Comparison of ENCODE assay signal across 15 cellular contexts in the genomic region with DNA sequence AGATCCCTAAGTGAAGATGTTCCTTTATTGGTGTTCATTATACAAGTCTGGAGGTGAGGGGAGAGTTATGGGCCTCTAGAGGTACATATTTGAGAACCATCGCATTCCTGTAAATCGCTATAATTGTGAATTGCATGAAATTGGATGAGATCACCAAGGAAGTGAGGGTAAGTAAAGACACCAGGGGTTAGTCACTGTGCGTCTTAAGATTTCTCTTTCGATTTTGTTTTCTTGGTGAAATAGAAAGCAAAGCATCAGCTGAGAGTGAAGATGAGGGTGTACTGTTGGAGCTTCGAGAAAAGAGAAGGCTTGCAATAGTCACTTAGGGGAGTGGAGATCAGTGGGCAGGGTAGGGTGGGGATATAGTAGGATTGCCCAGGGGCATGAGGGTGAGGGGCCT.
A peak's percentile ranks its signal among the peaks of the same experiment; 100 is the strongest.
DNase-seq lines count a peak whose midpoint lies in the region; ATAC-seq and TF ChIP-seq lines count a peak whose summit lies in the region.
"Had no signal": no experiment of that assay in that cellular context is flagged by ENCODE, and none has a peak within 500 bp of the region (broad histone marks: within the 10 kb centered on the region; RNA-seq: fewer than 3 reads in every experiment).

No MANE protein-coding gene starts in this region.

- H2AFZ ChIP-seq in GM23248 = no peak overlapping the region

- H3K36me3 Mint-ChIP-seq in activated B cell treated with CpG ODN at 0.5 μM for 24 hours (ENCODE audit: low read depth) (peaks cover 12% of the 10 kb centered on the region), Calu3 (ENCODE audit: insufficient read depth, unreplicated experiment) (peaks cover 5% of the 10 kb centered on the region)

- in situ Hi-C loops in GM23248 (cut with MboI) = no loop called here

- no peaks in the 10 kb centered on the region for H3K9me2 ChIP-seq in GM23248 (ENCODE audit: insufficient read depth)

- H3K4me2 ChIP-seq in GM23248 (ENCODE audit: unreplicated experiment) = no peak overlapping the region

- POLR2A ChIA-PET in activated B cell treated with CpG ODN at 0.5 μM for 24 hours (lab: Charles Lee) = interaction anchor here (0.5 kb wide), 1 partner anchor 414 kb away, joined by 5 read pairs; no protein-coding TSS in a partner anchor

- H3F3A ChIP-seq in GM23248 (ENCODE audit: insufficient read depth) = 0 out of 2 replicates have a peak, but pooled peaks cover 4% of the 10 kb centered on the region

- H3K9me3 Mint-ChIP-seq in activated B cell treated with CpG ODN at 0.5 μM for 24 hours (no peaks in the 10 kb centered on the region), Calu3 (ENCODE audit: low read depth, unreplicated experiment) (no peaks in the 10 kb centered on the region)

- H3K36me3 ChIP-seq in GM23248 (ENCODE audit: low read depth) (peaks cover under 1% of the 10 kb centered on the region; the same call in 1 of the 2 replicates), mucosa of descending colon (ENCODE audit: low read depth) (no peaks in the 10 kb centered on the region), MG63 (peaks cover 8% of the 10 kb centered on the region), breast epithelium (no peaks in the 10 kb centered on the region)
- H3K36me3 ChIP-seq: transverse colon had no signal

- H3K9ac ChIP-seq in GM23248 = no peak overlapping the region

- TF ChIP-seq POLR2A in breast epithelium (IDR thresholded peaks at IDR 0.05) = no peak

- H3K4me1 ChIP-seq in GM23248 (ENCODE audit: insufficient read depth) = peaks cover 5% of the 10 kb centered on the region; the same call in 1 of the 2 replicates
- no peaks in the 10 kb centered on the region for H3K4me1 ChIP-seq in mucosa of descending colon (ENCODE audit: low read depth)
- H3K4me1 ChIP-seq in breast epithelium = no peaks in the 10 kb centered on the region

- H3K27ac ChIP-seq in GM23248 = no peak overlapping the region
- H3K27ac ChIP-seq in breast epithelium = no peak overlapping the region
- H3K27ac ChIP-seq: right atrium auricular region, transverse colon had no signal

- intact Hi-C loops in activated B cell treated with CpG ODN at 0.5 μM for 24 hours (cut with micrococcal nuclease) = no loop called here
- intact Hi-C loops in mucosa of descending colon (cut with DNase I, micrococcal nuclease) = loop anchor here in 1 of 2 donors (10.0 kb wide), 1 partner anchor 132 kb away; no protein-coding TSS in a partner anchor
- intact Hi-C loops in Calu3 (cut with micrococcal nuclease; ENCODE audit: unreplicated experiment) = loop anchor here (10.0 kb wide), 1 partner anchor 272 kb away; no protein-coding TSS in a partner anchor
- intact Hi-C loops in breast epithelium (cut with DNase I; ENCODE audit: low total_unique reads) = no loop called here

- H3K4me3 Mint-ChIP-seq in activated B cell treated with CpG ODN at 0.5 μM for 24 hours (no peak overlapping the region), Calu3 (ENCODE audit: low read depth, unreplicated experiment) (no peak overlapping the region)

- DNase-seq in GM23248 (peak; percentile 40), activated B cell treated with CpG ODN at 0.5 μM for 24 hours (no peak), mucosa of descending colon (no peak), MG63 (no peak), Calu3 (no peak), NCI-H2081 treated with DMSO at 0.1 percent for 48 hours (lab: John Stamatoyannopoulos, UW) (no peak), breast epithelium (ENCODE audit: low spot score in 2 of 2) (no peak)
- DNase-seq: amniotic stem cell; effector CD8-positive, alpha-beta T cell; hypothalamus; midbrain; NCI-H2171; transverse colon had no signal

- no peaks in the 10 kb centered on the region for H3K79me2 ChIP-seq in GM23248 (ENCODE audit: insufficient read depth)

- 77 to 84% methylated on average over 5 of the region's 5 CpGs for WGBS in GM23248 (ENCODE audit: low coverage in 1 of 2, low lambda C conversion rate in 2 of 2, missing lambda C conversion rate in 2 of 2), 2 experiments

- ATAC-seq in GM18520 (IDR thresholded peaks at IDR 0.05; ENCODE audit: unreplicated experiment) = peak; percentile 80
- ATAC-seq in activated B cell treated with CpG ODN at 0.5 μM for 24 hours (ENCODE audit: low read depth) = peak; percentile 18
- peak; percentile 63 for ATAC-seq in mucosa of descending colon

- no peak for TF ChIP-seq CTCF in activated B cell treated with CpG ODN at 0.5 μM for 24 hours (IDR thresholded peaks at IDR 0.05)
- no peak for TF ChIP-seq CTCF in mucosa of descending colon (IDR thresholded peaks at IDR 0.05)
- no peak for TF ChIP-seq CTCF in Calu3 (IDR thresholded peaks at IDR 0.05; ENCODE audit: unreplicated experiment)
- no peak for TF ChIP-seq CTCF in breast epithelium (IDR thresholded peaks at IDR 0.05)

- H3K9me3 ChIP-seq in GM23248 (ENCODE audit: low read depth) (no peaks in the 10 kb centered on the region), mucosa of descending colon (no peaks in the 10 kb centered on the region), MG63 (no peaks in the 10 kb centered on the region), breast epithelium (no peaks in the 10 kb centered on the region)
- H3K9me3 ChIP-seq: right atrium auricular region, transverse colon had no signal

- BruUV-seq in Calu3 (replicated peaks; lab: Mats Ljungman, UMichigan) = no TSS peak

- H3K27me3 Mint-ChIP-seq in activated B cell treated with CpG ODN at 0.5 μM for 24 hours (no peaks in the 10 kb centered on the region), Calu3 (ENCODE audit: unreplicated experiment) (no peaks in the 10 kb centered on the region)

- no peaks in the 10 kb centered on the region for H4K20me1 ChIP-seq in GM23248 (ENCODE audit: insufficient read depth)

- H3K4me1 Mint-ChIP-seq in activated B cell treated with CpG ODN at 0.5 μM for 24 hours (peaks cover 31% of the 10 kb centered on the region), Calu3 (ENCODE audit: low read depth, unreplicated experiment) (no peaks in the 10 kb centered on the region)

- H3K4me3 ChIP-seq in GM23248 (no peak overlapping the region), mucosa of descending colon (no peak overlapping the region), MG63 (no peak overlapping the region), breast epithelium (no peak overlapping the region)
- H3K4me3 ChIP-seq: right atrium auricular region, transverse colon had no signal

- CTCF ChIA-PET in activated B cell treated with CpG ODN at 0.5 μM for 24 hours (lab: Charles Lee) = no interaction called here
- CTCF ChIA-PET in Calu3 (lab: Charles Lee) = no interaction called here

- no peaks in the 10 kb centered on the region for H3K27me3 ChIP-seq in GM23248 (replicated peaks; ENCODE audit: insufficient read depth)
- no peaks in the 10 kb centered on the region for H3K27me3 ChIP-seq in MG63
- H3K27me3 ChIP-seq in breast epithelium = no peaks in the 10 kb centered on the region
- H3K27me3 ChIP-seq: right atrium auricular region, transverse colon had no signal

- H3K27ac Mint-ChIP-seq in activated B cell treated with CpG ODN at 0.5 μM for 24 hours (no peak overlapping the region), Calu3 (ENCODE audit: unreplicated experiment) (no peak overlapping the region)

Comparison
In these comparisons a context has a peak if more than half of its experiments do, and no peak if none do; other contexts are left out.
1. ATAC-seq: peak in every context shown above with its lines; median percentile 80 in GM18520; 63 in mucosa of descending colon; 18 in activated B cell treated with CpG ODN at 0.5 μM for 24 hours.